9 cellular contexts compared by ENCODE assay signal in the genomic region with DNA sequence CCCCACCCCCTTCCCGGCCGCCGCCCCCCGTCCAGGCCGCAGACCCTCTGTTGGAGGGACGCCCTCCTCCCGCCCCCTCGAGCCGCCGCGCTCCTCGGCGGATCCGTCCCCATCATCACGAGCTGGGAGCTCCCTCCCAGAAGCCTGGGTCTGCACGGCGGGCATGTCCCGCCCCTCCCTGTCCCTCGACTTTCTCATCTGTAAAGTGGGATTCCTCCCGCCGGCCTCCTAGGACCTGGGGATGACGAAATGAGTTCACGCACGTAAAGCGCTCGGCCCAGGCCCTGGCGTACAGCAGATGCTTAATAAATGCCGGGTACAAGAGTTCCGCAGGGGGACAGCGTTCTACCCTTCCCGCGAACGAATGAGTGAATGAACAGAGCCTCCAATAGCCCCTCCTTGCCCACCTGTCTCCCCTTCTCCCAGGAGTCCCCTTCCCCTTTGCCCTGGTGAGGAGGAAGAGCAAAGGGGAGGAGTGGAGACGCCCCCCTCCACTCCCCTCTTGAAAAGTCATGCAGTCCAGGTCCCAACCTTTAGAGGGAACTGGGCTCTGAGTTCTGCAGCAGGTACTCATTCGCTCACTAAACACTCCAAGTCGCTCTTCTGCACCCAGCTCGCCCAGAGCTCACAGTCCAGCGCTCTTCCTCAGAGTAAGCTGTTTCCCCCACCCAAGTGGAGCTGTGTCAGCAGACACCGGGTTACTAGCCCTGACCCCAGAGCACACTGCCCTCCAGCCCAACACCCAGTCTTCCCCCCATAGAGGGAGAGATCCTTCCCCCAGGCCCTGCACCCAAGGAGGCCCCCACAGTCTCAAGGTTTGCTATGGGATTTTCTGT. TPM values are rescaled to one million over a fixed set of nuclear protein-coding genes. Genes with fewer than 3 reads are reported as not detected.
DNase-seq lines count a peak whose midpoint lies in the region; ATAC-seq and TF ChIP-seq lines count a peak whose summit lies in the region.
"Had no signal": no experiment of that assay in that cellular context is flagged by ENCODE, and none has a peak within 500 bp of the region (broad histone marks: within the 10 kb centered on the region; RNA-seq: fewer than 3 reads in every experiment).

No MANE protein-coding gene starts in this region.

- TF ChIP-seq CTCF in psoas muscle (IDR thresholded peaks at IDR 0.05), result no peak

- peak overlapping the region; percentile 44 for H3K4me3 ChIP-seq in psoas muscle

- intact Hi-C loops in psoas muscle (cut with DNase I), result loop anchor here in 1 of 2 donors (10.0 kb wide), 1 partner anchor 418 kb away; no protein-coding TSS in a partner anchor

- ATAC-seq in T-helper 17 cell (peak; percentile 24), psoas muscle (no peak), GM18502 (IDR thresholded peaks at IDR 0.05; ENCODE audit: poor library complexity, unreplicated experiment) (no peak), HG03378 (IDR thresholded peaks at IDR 0.05; ENCODE audit: unreplicated experiment) (no peak)

- peaks cover 0 to 38% (median 9%) of the 10 kb centered on the region in 3 donors for H3K27me3 ChIP-seq in psoas muscle (ENCODE audit: insufficient read depth in 3 of 3, low read length in 2 of 3)

- H3K4me3 Mint-ChIP-seq in T-helper 17 cell, result peak overlapping the region; percentile 91

- no peaks in the 10 kb centered on the region for H3K9me3 ChIP-seq in ES-I3 (ENCODE audit: control insufficient read depth, insufficient read depth, low read length)
- H3K9me3 ChIP-seq in T-helper 17 cell (ENCODE audit: control insufficient read depth, low read length, poor library complexity, severe bottlenecking), result no peaks in the 10 kb centered on the region
- H3K9me3 ChIP-seq in psoas muscle, result no peaks in the 10 kb centered on the region

- no peaks in the 10 kb centered on the region for H3K36me3 ChIP-seq in ES-I3 (ENCODE audit: insufficient read depth, low read length)
- no peaks in the 10 kb centered on the region for H3K36me3 ChIP-seq in psoas muscle (ENCODE audit: insufficient read depth in 1 of 2, low read depth in 1 of 2)

- no peak for DNase-seq in T-helper 17 cell
- DNase-seq in globus pallidus (ENCODE audit: low spot score), result peak; percentile 63
- DNase-seq in psoas muscle, result peak in 1 of 2 donors; percentile 50
- DNase-seq in central memory CD4-positive, alpha-beta T cell, result no peak
- no peak for DNase-seq in NCI-H345 (lab: John Stamatoyannopoulos, UW)
- DNase-seq: dermis blood vessel endothelial cell had no signal

- no peaks in the 10 kb centered on the region for H3K27me3 Mint-ChIP-seq in T-helper 17 cell

- H3K27ac Mint-ChIP-seq in T-helper 17 cell, result peak overlapping the region; percentile 47

- peaks cover 25% of the 10 kb centered on the region for H3K4me1 Mint-ChIP-seq in T-helper 17 cell

- peak overlapping the region; percentile 28; the same call in 1 of the 2 replicates for H3K9ac ChIP-seq in ES-I3 (ENCODE audit: low read depth, low read length)

- 25 to 33% (median 29%) methylated on average over 23 to 39 of the region's 39 CpGs for WGBS in psoas muscle, 3 donors

- no peaks in the 10 kb centered on the region for H3K36me3 Mint-ChIP-seq in T-helper 17 cell (ENCODE audit: low read depth)

- no peak overlapping the region for H3K27ac ChIP-seq in psoas muscle

- peaks cover 11% of the 10 kb centered on the region; the same call in 1 of the 2 replicates for H3K4me1 ChIP-seq in ES-I3 (ENCODE audit: insufficient read depth, low read length)
- H3K4me1 ChIP-seq in psoas muscle, result peaks cover 3% of the 10 kb centered on the region

RNA-seq across cellular contexts. Expression of gene RAP1GAP, which starts 16.8 kb away (rescaled TPM):
- total RNA-seq in T-helper 17 cell (under 1 TPM; 0.07 to 0.42 TPM), psoas muscle (under 1 TPM in 3 of 4 donors, not detected in 1; 0.21 to 0.57 (median 0.32) TPM)
- under 1 TPM in 2 of 3 donors, not detected in 1; 0.04 TPM for polyA plus RNA-seq in psoas muscle
